Comparison of ENCODE assay signal across 21 cellular contexts in the genomic region with DNA sequence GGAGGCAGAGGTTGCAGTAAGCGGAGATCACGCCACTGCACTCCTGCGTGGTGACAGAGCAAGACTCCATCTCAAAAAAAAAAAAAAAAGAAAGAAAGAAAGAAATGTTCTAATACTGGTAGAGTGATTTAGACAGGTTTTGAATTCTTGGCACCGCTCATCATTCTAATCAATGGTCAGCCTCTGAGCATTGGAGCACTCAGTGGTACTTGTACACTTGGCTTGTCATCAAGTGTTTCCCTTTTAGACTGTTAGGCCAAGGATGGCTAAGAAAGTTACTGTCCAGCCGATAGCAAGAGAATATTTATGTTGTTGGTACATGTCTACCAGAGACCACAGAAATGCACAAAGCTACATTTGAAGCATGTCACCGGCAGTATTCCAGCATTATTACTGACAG.
"Had no signal": no experiment of that assay in that cellular context is flagged by ENCODE, and none has a peak within 500 bp of the region (broad histone marks: within the 10 kb centered on the region; RNA-seq: fewer than 3 reads in every experiment).

No MANE protein-coding gene starts in this region.

- H3K27me3 ChIP-seq: colonic mucosa, esophagus squamous epithelium, gastrocnemius medialis, heart right ventricle had no signal

- DNase-seq: colonic mucosa; cortex of kidney; effector CD8-positive, alpha-beta T cell; effector memory CD8-positive, alpha-beta T cell; endodermal cell; erythroblast; esophagus squamous epithelium; foreskin melanocyte; gastrocnemius medialis; glutamatergic neuron; head of caudate nucleus; heart right ventricle; hippocampal formation; left colon; left ventricle myocardium inferior; lower lobe of right lung; mesenchymal stem cell; midbrain had no signal

- H3K36me3 ChIP-seq: colonic mucosa, esophagus squamous epithelium, gastrocnemius medialis, heart right ventricle, left ventricle myocardium inferior, lower lobe of right lung had no signal

- H3K4me1 ChIP-seq: colonic mucosa, lower lobe of right lung had no signal

- H3K9me3 ChIP-seq: colonic mucosa, esophagus squamous epithelium, gastrocnemius medialis, heart right ventricle, left ventricle myocardium inferior, lower lobe of right lung had no signal

- H3K4me3 ChIP-seq: colonic mucosa, esophagus squamous epithelium, gastrocnemius medialis, heart right ventricle, left ventricle myocardium inferior, lower lobe of right lung had no signal

- ATAC-seq: effector memory CD8-positive, alpha-beta T cell; esophagus mucosa; gastrocnemius medialis; left colon; left lobe of liver; lower lobe of right lung had no signal

- H3K27ac ChIP-seq: colonic mucosa, epithelial cell of prostate, esophagus squamous epithelium, gastrocnemius medialis, heart right ventricle, left ventricle myocardium inferior, lower lobe of right lung had no signal
